In genomic region chr7:128247108-128247507, GRCh38 we compare ENCODE assay signal across 22 cellular contexts. TPM values are rescaled to one million over a fixed set of nuclear protein-coding genes. Genes with fewer than 3 reads are reported as not detected.
DNase-seq lines count a peak whose midpoint lies in the region; ATAC-seq, FAIRE-seq and TF ChIP-seq lines count a peak whose summit lies in the region.
"Had no signal": no experiment of that assay in that cellular context is flagged by ENCODE, and none has a peak within 500 bp of the region (broad histone marks: within the 10 kb centered on the region; RNA-seq: fewer than 3 reads in every experiment).

No MANE protein-coding gene starts in this region.

- ATAC-seq in HG03520 (IDR thresholded peaks at IDR 0.05; ENCODE audit: unreplicated experiment) (no peak), HG03432 (IDR thresholded peaks at IDR 0.05; ENCODE audit: unreplicated experiment) (no peak)

- H2AK5ac ChIP-seq in H1 (ENCODE audit: low read depth, low read length): no peak overlapping the region

- TF ChIP-seq RAD21 in H1 (IDR thresholded peaks at IDR 0.05 in 1 of 2, conservative IDR thresholded peaks at IDR 0.05 in 1 of 2; ENCODE audit: low read depth in 2 of 2, low read length in 2 of 2): no peak

- 0 out of 2 replicates have a peak overlapping the region, but pooled peaks have one; percentile 46 for H2BK15ac ChIP-seq in H1 (ENCODE audit: low read length)

- H4K5ac ChIP-seq in H1 (ENCODE audit: insufficient read length, low read depth, low read length): no peak overlapping the region

- no peak overlapping the region for H2BK120ac ChIP-seq in H1 (replicated peaks; ENCODE audit: low read depth, low read length)

- DNase-seq in CD14-positive monocyte (ENCODE audit: low spot score) (no peak), H1 (ENCODE audit: low read depth in 1 of 2, low spot score in 2 of 2) (no peak), posterior vena cava (ENCODE audit: low spot score) (peak; percentile 64), NCI-H1048 (lab: John Stamatoyannopoulos, UW) (no peak), dorsolateral prefrontal cortex (no peak)
- DNase-seq: C1 segment of cervical spinal cord; CD8-positive, alpha-beta memory T cell; H9; NCI-H1694 treated with DMSO at 0.1 percent for 48 hours; NCI-H2081 treated with DMSO at 0.1 percent for 48 hours; NCI-H2171 treated with DMSO at 0.1 percent for 48 hours; NCI-H524 treated with DMSO at 0.1 percent for 48 hours; Peyer's patch had no signal

- TF ChIP-seq EP300 in H1 (IDR thresholded peaks at IDR 0.05; ENCODE audit: borderline replicate concordance in 1 of 2, low read depth in 2 of 2, low read length in 2 of 2): no peak

- no peaks in the 10 kb centered on the region; the same call in 1 of the 2 replicates for H3K23me2 ChIP-seq in H1 (ENCODE audit: low read depth, low read length)

- no peak overlapping the region for H2BK12ac ChIP-seq in H1 (ENCODE audit: low read depth, low read length)

- CTCF ChIA-PET in HEK293 (lab: Yijun Ruan, JAX) (no interaction called here), H1 (lab: Charles Lee; ENCODE audit: partially characterized antibody) (interaction anchor here (1.1 to 3.3 kb wide), 6 partner anchors 9 to 228 kb away, joined by 3 to 16 read pairs (median 4); no protein-coding TSS in a partner anchor)

- peaks cover 0 to 5% (median 1%) of the 10 kb centered on the region in 7 donors for H3K9me3 Mint-ChIP-seq in CD14-positive monocyte
- H3K9me3 Mint-ChIP-seq: CD8-positive, alpha-beta memory T cell; H9 had no signal

- H3K27ac Mint-ChIP-seq in CD14-positive monocyte: peak overlapping the region in 5 of 7 donors; percentile 3 to 85 (median 66)
- H3K27ac Mint-ChIP-seq: H9 had no signal

- H3K9me3 ChIP-seq in HEK293 (ENCODE audit: control insufficient read depth, insufficient read depth, low read depth, low read length): no peaks in the 10 kb centered on the region
- no peaks in the 10 kb centered on the region for H3K9me3 ChIP-seq in H1 (ENCODE audit: insufficient read depth in 2 of 2, low read depth in 1 of 2, low read length in 1 of 2)
- H3K9me3 ChIP-seq: Peyer's patch, SJSA1 had no signal

- H3K4me1 Mint-ChIP-seq in CD14-positive monocyte: peaks cover 10% of the 10 kb centered on the region
- H3K4me1 Mint-ChIP-seq: CD8-positive, alpha-beta memory T cell had no signal

- no peak overlapping the region for H3K4me2 ChIP-seq in H1 (ENCODE audit: insufficient read depth in 1 of 2, low read depth in 2 of 2, low read length in 2 of 2)

- no peak overlapping the region for H4K91ac ChIP-seq in H1 (replicated peaks; ENCODE audit: insufficient read length, low read length)

- intact Hi-C loops in CD14-positive monocyte (cut with micrococcal nuclease) (no loop called here), posterior vena cava (cut with DNase I) (no loop called here), dorsolateral prefrontal cortex (cut with DNase I) (no loop called here)

- peaks cover 2 to 3% (median 2%) of the 10 kb centered on the region in 3 donors for H3K27me3 Mint-ChIP-seq in CD14-positive monocyte (ENCODE audit: low read depth in 3 of 3)

- no peak overlapping the region for H3K56ac ChIP-seq in H1 (replicated peaks; ENCODE audit: insufficient read length, low read depth, low read length)

- no peak overlapping the region for H2AFZ ChIP-seq in H1 (ENCODE audit: low read length)

- no peak overlapping the region for H3K18ac ChIP-seq in H1 (ENCODE audit: extremely low read depth, low read length)

- H4K20me1 ChIP-seq in H1 (replicated peaks in 1 of 2; ENCODE audit: control insufficient read depth in 1 of 2, insufficient read depth in 2 of 2, low read length in 2 of 2): no peaks in the 10 kb centered on the region

- no peak overlapping the region for H3K14ac ChIP-seq in H1 (ENCODE audit: insufficient read length)

- no peak overlapping the region for H2BK5ac ChIP-seq in H1 (ENCODE audit: low read depth, low read length)

- TF ChIP-seq POLR2A in H1 (IDR thresholded peaks at IDR 0.05; ENCODE audit: control extremely low read depth in 1 of 2, low read depth in 2 of 2, low read length in 2 of 2): no peak

- H3K27ac ChIP-seq in HEK293 (ENCODE audit: extremely low read depth, low read depth, low read length) (no peak overlapping the region), H1 (ENCODE audit: low read depth, low read length) (no peak overlapping the region), dorsolateral prefrontal cortex (no peak overlapping the region)
- H3K27ac ChIP-seq: Peyer's patch, SJSA1 had no signal

- H3K36me3 Mint-ChIP-seq in CD14-positive monocyte: peaks cover 0 to 2% of the 10 kb centered on the region in 2 donors

- no peaks in the 10 kb centered on the region for H3K79me2 ChIP-seq in H1 (ENCODE audit: control insufficient read depth in 1 of 2, insufficient read depth in 2 of 2, low read length in 2 of 2)

- no peak for FAIRE-seq in H1 (lab: Jason Lieb, UNC)
- FAIRE-seq: D721Med had no signal

- no peak overlapping the region for H3K4me3 Mint-ChIP-seq in CD14-positive monocyte
- H3K4me3 Mint-ChIP-seq: H9 had no signal

- no peak overlapping the region for H3K4me3 ChIP-seq in HEK293 (ENCODE audit: low read depth, low read length)
- no peak overlapping the region for H3K4me3 ChIP-seq in H1 (ENCODE audit: extremely low read depth in 1 of 4, insufficient read depth in 2 of 4, low read depth in 3 of 4, low read length in 4 of 4)
- no peak overlapping the region for H3K4me3 ChIP-seq in dorsolateral prefrontal cortex
- H3K4me3 ChIP-seq: Peyer's patch, SJSA1 had no signal

- H3K36me3 ChIP-seq in HEK293 (ENCODE audit: control insufficient read depth in 2 of 2, insufficient read depth in 1 of 2, low read length in 2 of 2) (no peaks in the 10 kb centered on the region), H1 (ENCODE audit: control insufficient read depth in 2 of 4, insufficient read depth in 4 of 4, low read length in 3 of 4) (no peaks in the 10 kb centered on the region)
- H3K36me3 ChIP-seq: Peyer's patch, SJSA1 had no signal

- no peak overlapping the region for H4K8ac ChIP-seq in H1 (ENCODE audit: extremely low read depth, insufficient read depth, low read length)

- WGBS in H1 (ENCODE audit: extremely low coverage in 1 of 2, insufficient coverage in 1 of 2, insufficient read length in 1 of 2, insufficient replicate concordance in 2 of 2, low coverage in 1 of 2, low lambda C conversion rate in 2 of 2, missing lambda C conversion rate in 1 of 2), 2 experiments: 94% methylated on average over 5 of the region's 5 CpGs; no CpG with 5 or more reads in 1 of the 2 experiments

- H3K27me3 ChIP-seq in H1 (replicated peaks in 1 of 4; ENCODE audit: control insufficient read depth in 3 of 4, extremely low read depth in 1 of 4, insufficient read depth in 3 of 4, low read length in 3 of 4) (no peaks in the 10 kb centered on the region; a peak in 1 of 7 replicates), dorsolateral prefrontal cortex (peaks cover 0 to 17% (median 7%) of the 10 kb centered on the region in 45 donors)
- H3K27me3 ChIP-seq: Peyer's patch, SJSA1 had no signal

- no peak overlapping the region for H2BK20ac ChIP-seq in H1 (ENCODE audit: low read length)

- no peak for TF ChIP-seq CTCF in CD14-positive monocyte (IDR thresholded peaks at IDR 0.05)
- TF ChIP-seq CTCF in HEK293 (tag by site-specific recombination; IDR thresholded peaks at IDR 0.05): no peak
- no peak for TF ChIP-seq CTCF in H1 (IDR thresholded peaks at IDR 0.05; ENCODE audit: control extremely low read depth in 1 of 3, insufficient read depth in 1 of 3, low read depth in 1 of 3, low read length in 3 of 3)
- TF ChIP-seq CTCF in dorsolateral prefrontal cortex (IDR thresholded peaks at IDR 0.05 in 54 of 56, conservative IDR thresholded peaks at IDR 0.05 in 2 of 56; ENCODE audit: low read depth in 1 of 56, partially characterized antibody in 56 of 56): no peak

- no peak overlapping the region for H3K9ac ChIP-seq in H1 (replicated peaks in 1 of 4; ENCODE audit: extremely low read depth in 1 of 4, low read depth in 3 of 4, low read length in 3 of 4)

- H3K4me1 ChIP-seq in HEK293 (ENCODE audit: control insufficient read depth, insufficient read depth, low read length) (no peaks in the 10 kb centered on the region), H1 (replicated peaks in 1 of 4; ENCODE audit: control insufficient read depth in 3 of 4, insufficient read depth in 4 of 4, low read length in 3 of 4) (no peaks in the 10 kb centered on the region)
- H3K4me1 ChIP-seq: Peyer's patch, SJSA1 had no signal

- H3K79me1 ChIP-seq in H1 (ENCODE audit: low read depth, low read length): no peaks in the 10 kb centered on the region

- H3K23ac ChIP-seq in H1 (ENCODE audit: insufficient read length): no peak overlapping the region

- POLR2A ChIA-PET in HEK293 (lab: Yijun Ruan, JAX): no interaction called here
- POLR2A ChIA-PET in H1 (lab: Charles Lee; ENCODE audit: partially characterized antibody): no interaction called here

- no peak overlapping the region for H3K4ac ChIP-seq in H1 (replicated peaks; ENCODE audit: insufficient read length, low read depth, low read length)

TF ChIP-seq in HEK293, 187 proteins besides CTCF, POLR2A, EP300 and RAD21 (continues in another document):
- no peak for TF ChIP-seq BCL11A (tag by site-specific recombination; IDR thresholded peaks at IDR 0.05; ENCODE audit: low read depth)

TF ChIP-seq in H1, 55 proteins besides CTCF, POLR2A, EP300 and RAD21:
- TF ChIP-seq SAP30 (IDR thresholded peaks at IDR 0.05; ENCODE audit: insufficient read depth, insufficient replicate concordance, low read length): no peak

RNA-seq across cellular contexts. Expression of gene LEP, which starts 6.0 kb away (rescaled TPM):
- polyA plus RNA-seq in CD14-positive monocyte: under 1 TPM; 0.12 to 0.13 TPM
- not detected in 2 replicates for total RNA-seq in H1 (2021; fragmentation: NEBNext Ultra II Directional; extraction: Animal tissue kit (Norgen Biotek cat#: 25700))
- polyA plus RNA-seq in H1 (2011; rRNA removed): not detected in 2 replicates
- not detected for polyA plus RNA-seq in H1 (2011; cell fraction: cytosol; rRNA removed)
- not detected for polyA plus RNA-seq in H1 (2011; cell fraction: nucleus; rRNA removed)
- polyA plus RNA-seq in H1 (2012, experiment 1 of 2): not detected in 4 replicates
- polyA plus RNA-seq in H1 (2012, experiment 2 of 2): not detected
- not detected for polyA plus RNA-seq in H1 (2013, experiment 1 of 2)
- polyA plus RNA-seq in H1 (2013, experiment 2 of 2): not detected
- not detected in 2 replicates for polyA minus RNA-seq in H1 (2011; rRNA and poly(A)+ RNA removed)
- polyA minus RNA-seq in H1 (2011; cell fraction: cytosol; rRNA and poly(A)+ RNA removed): not detected
- not detected for polyA minus RNA-seq in H1 (2011; cell fraction: nucleus; rRNA and poly(A)+ RNA removed)
- total RNA-seq in posterior vena cava: 1 to 10 TPM; 1.5 to 5.2 TPM
- total RNA-seq in dorsolateral prefrontal cortex: under 1 TPM in 2 of 120 experiments, not detected in 118; 0.12 to 0.18 TPM
- total RNA-seq: A172; CD8-positive, alpha-beta memory T cell; H9; IMR-90; M059J; SJSA1 had no signal
- polyA plus RNA-seq: AG04450; CD8-positive, alpha-beta memory T cell; IMR-90 had no signal
